9 cellular contexts compared by ENCODE assay signal in the genomic region with DNA sequence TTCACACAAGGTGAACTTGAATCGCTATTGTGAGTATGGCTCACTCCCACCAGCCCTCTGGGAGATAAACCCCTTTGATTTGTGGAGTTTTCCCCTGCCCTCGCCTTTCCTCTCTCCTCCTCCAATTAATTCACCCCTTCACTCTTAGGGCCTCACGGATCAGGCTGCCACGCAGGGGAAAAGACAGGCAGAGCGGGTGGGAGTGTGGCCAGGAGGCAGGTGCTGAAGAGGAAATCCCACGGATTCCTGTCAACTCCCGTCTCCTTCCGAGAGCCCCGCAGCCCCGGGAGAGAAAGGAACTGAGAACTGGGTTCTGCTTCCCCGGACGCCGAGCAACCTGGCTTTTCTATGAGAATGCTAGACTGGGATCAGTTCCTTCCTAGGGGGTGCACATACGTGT.
DNase-seq lines count a peak whose midpoint lies in the region; ATAC-seq and TF ChIP-seq lines count a peak whose summit lies in the region.
"Had no signal": no experiment of that assay in that cellular context is flagged by ENCODE, and none has a peak within 500 bp of the region (broad histone marks: within the 10 kb centered on the region; RNA-seq: fewer than 3 reads in every experiment).

No MANE protein-coding gene starts in this region.

- BruUV-seq in OCI-LY7 (replicated peaks; lab: Mats Ljungman, UMichigan) = no TSS peak

- H3K27ac ChIP-seq in HEK293 (ENCODE audit: extremely low read depth, low read depth, low read length) = peak overlapping the region; percentile 47
- peak overlapping the region; percentile 48 for H3K27ac ChIP-seq in WERI-Rb-1
- no peak overlapping the region for H3K27ac ChIP-seq in OCI-LY7 (ENCODE audit: low read depth, low read length, poor library complexity, severe bottlenecking)

- H2AFZ ChIP-seq in OCI-LY7 (ENCODE audit: low read length) = no peak overlapping the region

- H3K9ac ChIP-seq in skeletal muscle satellite cell (ENCODE audit: low read depth, low read length) = no peak overlapping the region

- intact Hi-C loops in OCI-LY7 (cut with micrococcal nuclease; ENCODE audit: unreplicated experiment) = no loop called here

- POLR2A ChIA-PET in HEK293 (lab: Yijun Ruan, JAX) = interaction anchor here (2.7 kb wide), 1 partner anchor 314 kb away, joined by 43 read pairs; the partner anchor contains the start of gene TLE4
- POLR2A ChIA-PET in OCI-LY7 (lab: Charles Lee) = interaction anchor here (0.6 kb wide), 1 partner anchor 23 kb away, joined by 4 read pairs; no protein-coding TSS in a partner anchor

- H3K36me3 ChIP-seq in HEK293 (ENCODE audit: control insufficient read depth in 2 of 2, insufficient read depth in 1 of 2, low read length in 2 of 2) = no peaks in the 10 kb centered on the region
- H3K36me3 ChIP-seq in WERI-Rb-1 = no peaks in the 10 kb centered on the region
- no peaks in the 10 kb centered on the region for H3K36me3 ChIP-seq in skeletal muscle satellite cell (ENCODE audit: insufficient read depth, low read length)
- no peaks in the 10 kb centered on the region for H3K36me3 ChIP-seq in OCI-LY7 (ENCODE audit: insufficient read depth, low read length)

- DNase-seq in WERI-Rb-1 (peak; percentile 59), iris pigment epithelial cell (ENCODE audit: low read depth) (peak; percentile 23), Ammon's horn (ENCODE audit: low spot score) (no peak), OCI-LY7 (ENCODE audit: low spot score) (no peak)
- no peak for DNase-seq in stimulated activated naive CD8-positive, alpha-beta T cell treated with anti-CD3 and anti-CD28 coated beads, Interleukin-15, Interleukin-2, amounts not matched to agents 100 U/mL and 50 U/mL, for 24 hours
- DNase-seq: mesendoderm; stimulated activated CD4-positive, alpha-beta T cell treated with anti-CD3 and anti-CD28 coated beads, Interleukin-15, amount 100 ng/mL, for 24 hours had no signal

- H3K4me1 ChIP-seq in HEK293 (ENCODE audit: control insufficient read depth, insufficient read depth, low read length) (no peaks in the 10 kb centered on the region), skeletal muscle satellite cell (ENCODE audit: control insufficient read depth, insufficient read depth, low read length) (no peaks in the 10 kb centered on the region), OCI-LY7 (ENCODE audit: insufficient read depth, low read length, poor library complexity, severe bottlenecking) (no peaks in the 10 kb centered on the region)

- H3K79me2 ChIP-seq in OCI-LY7 (ENCODE audit: insufficient read depth, low read depth, low read length) = no peaks in the 10 kb centered on the region

- no peaks in the 10 kb centered on the region for H3K9me3 ChIP-seq in HEK293 (ENCODE audit: control insufficient read depth, insufficient read depth, low read depth, low read length)
- H3K9me3 ChIP-seq in WERI-Rb-1 (ENCODE audit: severe bottlenecking) = no peaks in the 10 kb centered on the region
- no peaks in the 10 kb centered on the region for H3K9me3 ChIP-seq in skeletal muscle satellite cell (replicated peaks; ENCODE audit: low read length)
- no peaks in the 10 kb centered on the region for H3K9me3 ChIP-seq in OCI-LY7 (ENCODE audit: low read length)

- CTCF ChIA-PET in HEK293 (lab: Yijun Ruan, JAX) (interaction anchor here (0.6 kb wide), 1 partner anchor 167 kb away, joined by 3 read pairs; no protein-coding TSS in a partner anchor), OCI-LY7 (lab: Charles Lee; ENCODE audit: unreplicated experiment) (no interaction called here)

- H3K9me2 ChIP-seq in OCI-LY7 (ENCODE audit: insufficient read depth, low read length) = no peaks in the 10 kb centered on the region

- H3K4me3 ChIP-seq in HEK293 (ENCODE audit: low read depth, low read length) = peak overlapping the region; percentile 42
- H3K4me3 ChIP-seq in WERI-Rb-1 (ENCODE audit: low read depth, low read length) = peak overlapping the region; percentile 54
- no peak overlapping the region for H3K4me3 ChIP-seq in skeletal muscle satellite cell (ENCODE audit: low read length)
- H3K4me3 ChIP-seq in OCI-LY7 (ENCODE audit: low read depth, low read length, poor library complexity, severe bottlenecking) = no peak overlapping the region

- no peak for ATAC-seq in stimulated activated naive CD8-positive, alpha-beta T cell treated with anti-CD3 and anti-CD28 coated beads, Interleukin-15, Interleukin-2, amounts not matched to agents 100 U/mL and 50 U/mL, for 24 hours

- no peaks in the 10 kb centered on the region for H4K20me1 ChIP-seq in OCI-LY7 (ENCODE audit: insufficient read depth, low read length)

- H3K27me3 ChIP-seq in WERI-Rb-1 (ENCODE audit: insufficient read depth, low read depth, severe bottlenecking) = peaks cover 4% of the 10 kb centered on the region
- no peaks in the 10 kb centered on the region for H3K27me3 ChIP-seq in skeletal muscle satellite cell (ENCODE audit: control insufficient read depth, insufficient read depth, low read length)

- peak overlapping the region; percentile 7 for H3K4me2 ChIP-seq in skeletal muscle satellite cell (ENCODE audit: low read length)
- H3K4me2 ChIP-seq in OCI-LY7 (ENCODE audit: low read length) = no peak overlapping the region

- TF ChIP-seq CTCF in HEK293 (tag by site-specific recombination; IDR thresholded peaks at IDR 0.05) (no peak), WERI-Rb-1 (IDR thresholded peaks at IDR 0.05; ENCODE audit: low read depth, low read length) (no peak), OCI-LY7 (conservative IDR thresholded peaks at IDR 0.05; ENCODE audit: low read length) (no peak)

TF ChIP-seq in HEK293, 187 proteins besides CTCF, POLR2A, EP300 and RAD21:
- no peak for TF ChIP-seq ZBTB48 (tag by site-specific recombination; IDR thresholded peaks at IDR 0.05)
- peak; percentile 52; the same call in 1 of the 2 replicates for TF ChIP-seq ZFHX2 (tag by site-specific recombination; conservative IDR thresholded peaks at IDR 0.05)
TF ChIP-seq in HEK293: peak in this region for 1.

Comparison
In these comparisons a context has a peak if more than half of its experiments do, and no peak if none do; other contexts are left out.
1. H3K4me3 ChIP-seq: peak in HEK293 (single experiment) and WERI-Rb-1 (single experiment); none in skeletal muscle satellite cell (single experiment) and OCI-LY7 (single experiment).
2. DNase-seq: peak in WERI-Rb-1 (single experiment) and iris pigment epithelial cell (single experiment); none in Ammon's horn (single experiment), OCI-LY7 (single experiment) and stimulated activated naive CD8-positive, alpha-beta T cell treated with anti-CD3 and anti-CD28 coated beads, Interleukin-15, Interleukin-2, amounts not matched to agents 100 U/mL and 50 U/mL, for 24 hours (single experiment).